Comparison of ENCODE assay signal across 17 cellular contexts in the genomic region with DNA sequence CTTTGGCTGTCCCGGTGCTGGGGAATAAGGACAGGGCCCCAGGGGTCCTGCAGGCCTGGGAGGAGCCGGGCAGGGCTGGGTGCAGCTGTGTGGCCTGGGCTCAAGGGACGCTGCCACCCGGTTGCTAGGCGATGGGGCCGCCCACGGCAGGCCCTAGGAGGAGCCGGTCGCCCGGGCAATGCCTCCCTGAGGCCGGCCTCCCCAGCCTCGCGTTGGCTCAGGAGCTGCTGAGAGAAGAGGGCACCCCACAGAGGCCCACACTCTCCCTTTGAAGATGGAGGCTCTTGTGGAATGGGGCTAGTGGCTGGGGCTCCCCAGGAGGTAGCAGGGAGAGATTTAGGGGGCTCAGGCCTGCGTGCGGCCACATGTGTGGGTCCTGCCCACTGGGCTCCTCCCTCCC. TPM values are rescaled to one million over a fixed set of nuclear protein-coding genes. Genes with fewer than 3 reads are reported as not detected.
A peak's percentile ranks its signal among the peaks of the same experiment; 100 is the strongest.
DNase-seq lines count a peak whose midpoint lies in the region; ATAC-seq, FAIRE-seq and TF ChIP-seq lines count a peak whose summit lies in the region.
"Had no signal": no experiment of that assay in that cellular context is flagged by ENCODE, and none has a peak within 500 bp of the region (broad histone marks: within the 10 kb centered on the region; RNA-seq: fewer than 3 reads in every experiment).

A gene (minus strand): TSS at position 109 of the 400 bp plus-strand sequence. CDS start 120 bp downstream, outside the sequence.

- TF ChIP-seq EP300 in Ishikawa (IDR thresholded peaks at IDR 0.05; ENCODE audit: borderline replicate concordance): no peak
- TF ChIP-seq EP300 in GM12878 (IDR thresholded peaks at IDR 0.05; ENCODE audit: borderline replicate concordance in 1 of 2, control insufficient read depth in 1 of 2, low read depth in 2 of 2, low read length in 2 of 2): no peak

- no peaks in the 10 kb centered on the region for H3K27me3 ChIP-seq in GM12878 (replicated peaks in 1 of 2; ENCODE audit: control insufficient read depth in 2 of 2, insufficient read depth in 2 of 2, low read length in 1 of 2)
- H3K27me3 ChIP-seq: thyroid gland had no signal

- TF ChIP-seq CTCF in GM12878 (IDR thresholded peaks at IDR 0.05 in 2 of 3, conservative IDR thresholded peaks at IDR 0.05 in 1 of 3; ENCODE audit: control insufficient read depth in 2 of 3, extremely low read depth in 1 of 3, insufficient read depth in 1 of 3, low read depth in 3 of 3, low read length in 3 of 3): no peak
- TF ChIP-seq CTCF in nephron (IDR thresholded peaks at IDR 0.05; ENCODE audit: unreplicated experiment in 3 of 3): no peak
- no peak for TF ChIP-seq CTCF in type B pancreatic cell (conservative IDR thresholded peaks at IDR 0.05)

- no peaks in the 10 kb centered on the region for H3K9me3 ChIP-seq in GM12878 (replicated peaks; ENCODE audit: control insufficient read depth, insufficient read depth, low read length)
- H3K9me3 ChIP-seq: thyroid gland had no signal

- POLR2A ChIA-PET in GM12878 (lab: Charles Lee): no interaction called here

- peak; percentile 53 for ATAC-seq in GM12878

- no peak within 1 kb of the TSS for H2AFZ ChIP-seq in GM12878 (ENCODE audit: control insufficient read depth, low read depth, low read length)
- H2AFZ ChIP-seq: parathyroid adenoma had no signal

- H3K79me2 ChIP-seq in GM12878 (ENCODE audit: control insufficient read depth, insufficient read depth, low read length): no peaks in the 10 kb centered on the region
- H3K79me2 ChIP-seq: parathyroid adenoma had no signal

- no peak for TF ChIP-seq RAD21 in Ishikawa (IDR thresholded peaks at IDR 0.05; ENCODE audit: low read depth)
- no peak for TF ChIP-seq RAD21 in GM12878 (IDR thresholded peaks at IDR 0.05; ENCODE audit: insufficient read depth, low read depth, low read length)

- peaks cover 26% of the 10 kb centered on the region for H3K27me3 Mint-ChIP-seq in nephron (ENCODE audit: low read depth)
- no peaks in the 10 kb centered on the region for H3K27me3 Mint-ChIP-seq in type B pancreatic cell

- no peak within 1 kb of the TSS for H3K27ac ChIP-seq in GM12878 (ENCODE audit: control insufficient read depth, insufficient read depth)
- H3K27ac ChIP-seq: parathyroid adenoma, thyroid gland had no signal

- SMC1A ChIA-PET in GM12878 (lab: Charles Lee; ENCODE audit: uncharacterized antibody, unreplicated experiment): interaction anchor here (1.2 kb wide), 1 partner anchor 133 kb away, joined by 3 read pairs; no protein-coding TSS in a partner anchor

- H3K4me1 ChIP-seq in GM12878 (ENCODE audit: control insufficient read depth, insufficient read depth, low read length): peaks cover 2% of the 10 kb centered on the region; the same call in 1 of the 2 replicates
- H3K4me1 ChIP-seq: parathyroid adenoma had no signal

- no peak within 1 kb of the TSS for H3K4me3 ChIP-seq in GM12878
- H3K4me3 ChIP-seq: thyroid gland had no signal

- H3K9me3 Mint-ChIP-seq in nephron (no peaks in the 10 kb centered on the region), type B pancreatic cell (no peaks in the 10 kb centered on the region)
- H3K9me3 Mint-ChIP-seq: mesothelial cell of epicardium had no signal

- in situ Hi-C loops in GM12878 (cut with MboI): no loop called here

- intact Hi-C loops in GM12878 (cut with micrococcal nuclease; ENCODE audit: unreplicated experiment): loop anchor here (10.0 kb wide), 2 partner anchors 162 to 222 kb away; no protein-coding TSS in a partner anchor

- H3K4me2 ChIP-seq in GM12878 (ENCODE audit: control insufficient read depth, insufficient read depth): no peak within 1 kb of the TSS

- DNase-seq in NCI-H1436 (lab: John Stamatoyannopoulos, UW): peak; percentile 47
- no peak for DNase-seq in NCI-H1436 treated with DMSO at 0.1 percent for 48 hours (lab: John Stamatoyannopoulos, UW)
- DNase-seq in GM12878 (ENCODE audit: low read depth, low spot score): no peak
- no peak for DNase-seq in activated CD8-positive, alpha-beta memory T cell treated with anti-CD3 and anti-CD28 coated beads, Interleukin-2, amount 50 U/mL, for 4 hours
- no peak for DNase-seq in superior temporal gyrus (ENCODE audit: extremely low spot score)
- DNase-seq in type B pancreatic cell (ENCODE audit: extremely low spot score, unreplicated experiment): no peak
- DNase-seq: ACHN; activated CD4-positive, alpha-beta T cell treated with anti-CD3 and anti-CD28 coated beads for 4 hours; activated T-cell treated with anti-CD3 and anti-CD28 coated beads, Interleukin-2, amount 50 U/mL, for 48 hours; aorta; NCI-H2029; thyroid gland had no signal

- CTCF ChIA-PET in GM12878 (lab: Yijun Ruan, JAX): interaction anchor here (1.0 to 4.2 kb wide), 7 partner anchors 8 to 317 kb away, joined by 3 to 26 read pairs (median 7); no protein-coding TSS in a partner anchor

- no peak within 1 kb of the TSS for H3K9ac ChIP-seq in GM12878 (ENCODE audit: control insufficient read depth, insufficient read depth, low read length)
- H3K9ac ChIP-seq: parathyroid adenoma had no signal

- no peak for TF ChIP-seq POLR2A in GM12878 (IDR thresholded peaks at IDR 0.05; ENCODE audit: low read depth, low read length)

- WGBS in GM12878 (ENCODE audit: insufficient coverage, insufficient replicate concordance, low lambda C conversion rate, missing lambda C conversion rate): 22% methylated on average over 12 of the region's 15 CpGs

- H3K36me3 ChIP-seq in GM12878 (ENCODE audit: control insufficient read depth in 2 of 2, insufficient read depth in 2 of 2, low read length in 1 of 2): no peaks in the 10 kb centered on the region
- H3K36me3 ChIP-seq: thyroid gland had no signal

- H3K36me3 Mint-ChIP-seq in nephron (ENCODE audit: low read depth): no peaks in the 10 kb centered on the region
- no peaks in the 10 kb centered on the region for H3K36me3 Mint-ChIP-seq in type B pancreatic cell
- H3K36me3 Mint-ChIP-seq: mesothelial cell of epicardium had no signal

- H3K27ac Mint-ChIP-seq in nephron (peak within 1 kb of the TSS in 2 of 3 experiments; percentile 20 to 53), type B pancreatic cell (no peak within 1 kb of the TSS)
- H3K27ac Mint-ChIP-seq: mesothelial cell of epicardium had no signal

- H3K4me3 Mint-ChIP-seq in nephron (no peak within 1 kb of the TSS), type B pancreatic cell (no peak within 1 kb of the TSS)
- H3K4me3 Mint-ChIP-seq: mesothelial cell of epicardium had no signal

- no peak for FAIRE-seq in GM12878 (lab: Jason Lieb, UNC)

- H3K4me1 Mint-ChIP-seq in nephron (peaks cover 20% of the 10 kb centered on the region), type B pancreatic cell (ENCODE audit: unreplicated experiment) (peaks cover 29% of the 10 kb centered on the region)

- RAD21 ChIA-PET in GM12878 (lab: Charles Lee; ENCODE audit: unreplicated experiment): interaction anchor here (0.6 to 1.5 kb wide), 3 partner anchors 62 to 359 kb away, joined by 3 read pairs; no protein-coding TSS in a partner anchor

- no peaks in the 10 kb centered on the region for H4K20me1 ChIP-seq in GM12878 (ENCODE audit: control insufficient read depth, insufficient read depth)

- BruUV-seq in GM12878 (replicated peaks; lab: Mats Ljungman, UMichigan): no TSS peak

TF ChIP-seq in GM12878, 131 proteins besides CTCF, POLR2A, EP300 and RAD21 (continues in another document):
- TF ChIP-seq, protein P1, sequence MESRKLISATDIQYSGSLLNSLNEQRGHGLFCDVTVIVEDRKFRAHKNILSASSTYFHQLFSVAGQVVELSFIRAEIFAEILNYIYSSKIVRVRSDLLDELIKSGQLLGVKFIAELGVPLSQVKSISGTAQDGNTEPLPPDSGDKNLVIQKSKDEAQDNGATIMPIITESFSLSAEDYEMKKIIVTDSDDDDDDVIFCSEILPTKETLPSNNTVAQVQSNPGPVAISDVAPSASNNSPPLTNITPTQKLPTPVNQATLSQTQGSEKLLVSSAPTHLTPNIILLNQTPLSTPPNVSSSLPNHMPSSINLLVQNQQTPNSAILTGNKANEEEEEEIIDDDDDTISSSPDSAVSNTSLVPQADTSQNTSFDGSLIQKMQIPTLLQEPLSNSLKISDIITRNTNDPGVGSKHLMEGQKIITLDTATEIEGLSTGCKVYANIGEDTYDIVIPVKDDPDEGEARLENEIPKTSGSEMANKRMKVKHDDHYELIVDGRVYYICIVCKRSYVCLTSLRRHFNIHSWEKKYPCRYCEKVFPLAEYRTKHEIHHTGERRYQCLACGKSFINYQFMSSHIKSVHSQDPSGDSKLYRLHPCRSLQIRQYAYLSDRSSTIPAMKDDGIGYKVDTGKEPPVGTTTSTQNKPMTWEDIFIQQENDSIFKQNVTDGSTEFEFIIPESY (IDR thresholded peaks at IDR 0.05): no peak
- TF ChIP-seq BACH1 (IDR thresholded peaks at IDR 0.05; ENCODE audit: borderline replicate concordance) (no peak), SP1 (IDR thresholded peaks at IDR 0.05; ENCODE audit: low read depth, low read length) (no peak)
- TF ChIP-seq, protein P2, sequence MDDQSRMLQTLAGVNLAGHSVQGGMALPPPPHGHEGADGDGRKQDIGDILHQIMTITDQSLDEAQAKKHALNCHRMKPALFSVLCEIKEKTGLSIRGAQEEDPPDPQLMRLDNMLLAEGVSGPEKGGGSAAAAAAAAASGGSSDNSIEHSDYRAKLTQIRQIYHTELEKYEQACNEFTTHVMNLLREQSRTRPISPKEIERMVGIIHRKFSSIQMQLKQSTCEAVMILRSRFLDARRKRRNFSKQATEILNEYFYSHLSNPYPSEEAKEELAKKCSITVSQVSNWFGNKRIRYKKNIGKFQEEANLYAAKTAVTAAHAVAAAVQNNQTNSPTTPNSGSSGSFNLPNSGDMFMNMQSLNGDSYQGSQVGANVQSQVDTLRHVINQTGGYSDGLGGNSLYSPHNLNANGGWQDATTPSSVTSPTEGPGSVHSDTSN (IDR thresholded peaks at IDR 0.05; ENCODE audit: insufficient replicate concordance, low read depth, low read length): no peak

RNA-seq across cellular contexts. Expression of the gene that starts here (rescaled TPM):
- total RNA-seq in GM12878 (2013; cell fraction: nucleolus; rRNA removed): not detected in 2 replicates
- total RNA-seq in GM12878 (2014; rRNA removed): 0.27 TPM in 1 of 2 replicates, not detected in the other
- not detected in 2 replicates for total RNA-seq in GM12878 (2014; rRNA removed; fragmentation: Illumina TruSeq; extraction: Trizol)
- not detected in 2 replicates for total RNA-seq in GM12878 (2021)
- polyA plus RNA-seq in GM12878 (2011; ENCODE audit: low read depth): not detected
- not detected in 2 replicates for polyA plus RNA-seq in GM12878 (2011; rRNA removed)
- not detected in 2 replicates for polyA plus RNA-seq in GM12878 (2011; cell fraction: cytosol; rRNA removed)
- 0.07 TPM in 1 of 2 replicates, not detected in the other for polyA plus RNA-seq in GM12878 (2011; cell fraction: nucleus; rRNA removed)
- polyA plus RNA-seq in GM12878 (2012): 0.44 and 0.88 TPM in 2 replicates
- polyA plus RNA-seq in GM12878 (2014; fragmentation: Illumina TruSeq; extraction: Trizol): 0.16 TPM in 1 of 2 replicates, not detected in the other
- under 1 TPM; 0.05 to 0.07 TPM for polyA plus RNA-seq in GM12878 (2014; fragmentation: Nextera tagmentation; extraction: Ambion mirVana)
- polyA plus RNA-seq in GM12878 (2014; rRNA removed): 0.19 TPM in 1 of 2 replicates, not detected in the other
- polyA plus RNA-seq in GM12878 (2016; fragmentation: Nextera tagmentation; extraction: Ambion mirVana): not detected
- not detected in 2 replicates for polyA minus RNA-seq in GM12878 (2011; rRNA and poly(A)+ RNA removed)
- not detected in 2 replicates for polyA minus RNA-seq in GM12878 (2011; cell fraction: cytosol; rRNA and poly(A)+ RNA removed)
- polyA minus RNA-seq in GM12878 (2011; cell fraction: nucleus; rRNA and poly(A)+ RNA removed): not detected in 2 replicates
- 1.3 and 4.9 TPM in 2 replicates for total RNA-seq in type B pancreatic cell (ENCODE audit: low replicate concordance)
- total RNA-seq: dermis microvascular lymphatic vessel endothelial cell, mesothelial cell of epicardium, thyroid gland had no signal
- polyA plus RNA-seq: aorta had no signal

Comparison
In these comparisons a context has a peak if more than half of its experiments do, and no peak if none do; other contexts are left out.
1. Peak in ATAC-seq in GM12878; RNA of the gene not detected or under 1 TPM.